Comparison of ENCODE assay signal across 15 cellular contexts in the genomic region with DNA sequence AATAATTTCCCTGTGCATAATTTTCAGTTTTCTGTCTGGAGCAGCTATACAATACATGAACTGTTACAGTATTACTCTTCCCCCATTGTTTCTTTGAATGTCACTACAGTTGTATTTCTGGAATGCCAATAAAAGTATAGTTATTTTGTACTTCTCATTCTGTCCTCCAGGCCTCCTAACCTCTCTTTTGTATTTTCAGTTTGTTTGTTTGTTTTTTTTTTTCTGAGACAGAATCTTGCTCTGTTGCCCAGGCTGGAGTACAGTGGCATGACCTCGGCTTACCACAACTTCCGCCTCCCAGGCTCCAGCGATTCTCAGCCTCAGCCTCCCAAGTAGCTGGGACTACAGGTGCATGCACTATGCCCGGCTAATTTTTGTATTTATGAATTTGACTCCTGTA. TPM values are rescaled to one million over a fixed set of nuclear protein-coding genes. Genes with fewer than 3 reads are reported as not detected.
DNase-seq lines count a peak whose midpoint lies in the region; ATAC-seq and TF ChIP-seq lines count a peak whose summit lies in the region.
"Had no signal": no experiment of that assay in that cellular context is flagged by ENCODE, and none has a peak within 500 bp of the region (broad histone marks: within the 10 kb centered on the region; RNA-seq: fewer than 3 reads in every experiment).

No MANE protein-coding gene starts in this region.

- no peak overlapping the region for H3K4me3 Mint-ChIP-seq in stimulated activated memory B cell treated with anti-CD40 and anti-IgM and Interleukin-4, amounts not matched to agents 10 μg/mL and 1 μg/mL and 100 μg/mL, for 72 hours
- no peak overlapping the region for H3K4me3 Mint-ChIP-seq in activated T-cell treated with anti-CD3 and anti-CD28 coated beads, Interleukin-2, amount 50 U/mL, for 4 hours
- H3K4me3 Mint-ChIP-seq: CD4-positive, alpha-beta memory T cell had no signal

- H3F3A ChIP-seq in SU-DHL-6 (ENCODE audit: insufficient read depth), result peaks cover 10% of the 10 kb centered on the region; the same call in 1 of the 2 replicates

- H3K4me1 Mint-ChIP-seq in stimulated activated memory B cell treated with anti-CD40 and anti-IgM and Interleukin-4, amounts not matched to agents 10 μg/mL and 1 μg/mL and 100 μg/mL, for 72 hours, result peaks cover 15% of the 10 kb centered on the region
- H3K4me1 Mint-ChIP-seq in activated T-cell treated with anti-CD3 and anti-CD28 coated beads, Interleukin-2, amount 50 U/mL, for 4 hours (ENCODE audit: low read depth), result no peaks in the 10 kb centered on the region
- H3K4me1 Mint-ChIP-seq: CD4-positive, alpha-beta memory T cell had no signal

- no peaks in the 10 kb centered on the region for H3K79me2 ChIP-seq in SU-DHL-6 (ENCODE audit: insufficient read depth, low read length)

- H3K4me1 ChIP-seq in HEK293 (ENCODE audit: control insufficient read depth, insufficient read depth, low read length), result peaks cover 6% of the 10 kb centered on the region; the same call in 1 of the 2 replicates
- H3K4me1 ChIP-seq: BE2C had no signal

- no peak for ATAC-seq in stimulated activated memory B cell treated with anti-CD40 and anti-IgM and Interleukin-4, amounts not matched to agents 10 μg/mL and 1 μg/mL and 100 μg/mL, for 72 hours
- ATAC-seq in activated T-cell treated with anti-CD3 and anti-CD28 coated beads, Interleukin-2, amount 50 U/mL, for 4 hours, result no peak

- no peaks in the 10 kb centered on the region for H3K9me2 ChIP-seq in SU-DHL-6 (replicated peaks; ENCODE audit: insufficient read depth, low read length)

- H3K9ac ChIP-seq in SU-DHL-6 (ENCODE audit: low read length), result no peak overlapping the region
- H3K9ac ChIP-seq: GM23248 had no signal

- H3K4me3 ChIP-seq in HEK293 (ENCODE audit: low read depth, low read length) (no peak overlapping the region), SU-DHL-6 (ENCODE audit: insufficient read depth, low read length, poor library complexity, severe bottlenecking) (no peak overlapping the region)
- H3K4me3 ChIP-seq: A549, GM23248 had no signal

- H3K27ac Mint-ChIP-seq in stimulated activated memory B cell treated with anti-CD40 and anti-IgM and Interleukin-4, amounts not matched to agents 10 μg/mL and 1 μg/mL and 100 μg/mL, for 72 hours, result peak overlapping the region; percentile 28

- no peaks in the 10 kb centered on the region for H3K27me3 ChIP-seq in SU-DHL-6 (ENCODE audit: low read length)
- H3K27me3 ChIP-seq: BE2C had no signal

- H2AFZ ChIP-seq in SU-DHL-6 (ENCODE audit: low read depth, low read length, severe bottlenecking), result no peak overlapping the region
- H2AFZ ChIP-seq: GM23248 had no signal

- H3K9me3 ChIP-seq in HEK293 (ENCODE audit: control insufficient read depth, insufficient read depth, low read depth, low read length), result no peaks in the 10 kb centered on the region
- H3K9me3 ChIP-seq in SU-DHL-6 (ENCODE audit: insufficient read depth, low read length), result no peaks in the 10 kb centered on the region
- H3K9me3 ChIP-seq: A549, BE2C had no signal

- no peak for TF ChIP-seq CTCF in HEK293 (tag by site-specific recombination; IDR thresholded peaks at IDR 0.05)
- TF ChIP-seq CTCF in SU-DHL-6 (IDR thresholded peaks at IDR 0.05; ENCODE audit: insufficient read depth, low read length, poor library complexity, severe bottlenecking), result no peak

- no peaks in the 10 kb centered on the region for H3K36me3 Mint-ChIP-seq in stimulated activated memory B cell treated with anti-CD40 and anti-IgM and Interleukin-4, amounts not matched to agents 10 μg/mL and 1 μg/mL and 100 μg/mL, for 72 hours
- H3K36me3 Mint-ChIP-seq in activated T-cell treated with anti-CD3 and anti-CD28 coated beads, Interleukin-2, amount 50 U/mL, for 4 hours (ENCODE audit: insufficient read depth), result no peaks in the 10 kb centered on the region
- H3K36me3 Mint-ChIP-seq: CD4-positive, alpha-beta memory T cell had no signal

- POLR2A ChIA-PET in HEK293 (lab: Yijun Ruan, JAX), result no interaction called here

- H4K20me1 ChIP-seq in SU-DHL-6 (ENCODE audit: low read depth, low read length), result no peaks in the 10 kb centered on the region

- CTCF ChIA-PET in HEK293 (lab: Yijun Ruan, JAX), result interaction anchor here (0.7 to 1.4 kb wide), 3 partner anchors 11 to 286 kb away, joined by 3 to 4 read pairs (median 3); no protein-coding TSS in a partner anchor

- no peaks in the 10 kb centered on the region for H3K9me3 Mint-ChIP-seq in stimulated activated memory B cell treated with anti-CD40 and anti-IgM and Interleukin-4, amounts not matched to agents 10 μg/mL and 1 μg/mL and 100 μg/mL, for 72 hours
- H3K9me3 Mint-ChIP-seq in activated T-cell treated with anti-CD3 and anti-CD28 coated beads, Interleukin-2, amount 50 U/mL, for 4 hours, result no peaks in the 10 kb centered on the region

- no peak overlapping the region for H3K27ac ChIP-seq in HEK293 (ENCODE audit: extremely low read depth, low read depth, low read length)
- 0 out of 2 replicates have a peak overlapping the region, but pooled peaks have one; percentile 16 for H3K27ac ChIP-seq in SU-DHL-6 (ENCODE audit: low read depth, low read length)
- H3K27ac ChIP-seq: A549, C4-2B, GM23248 had no signal

- H3K4me2 ChIP-seq in SU-DHL-6 (ENCODE audit: low read depth, low read length, poor library complexity, severe bottlenecking), result peak overlapping the region; percentile 13
- H3K4me2 ChIP-seq: A549 had no signal

- DNase-seq in NAMALWA (ENCODE audit: low spot score) (peak; percentile 70), HuH-7 (ENCODE audit: low spot score) (no peak)
- no peak for DNase-seq in activated T-cell treated with anti-CD3 and anti-CD28 coated beads, Interleukin-2, amount 50 U/mL, for 4 hours
- no peak for DNase-seq in stimulated activated CD4-positive, alpha-beta T cell treated with anti-CD3 and anti-CD28 coated beads, Interleukin-4, amount 100 ng/mL, for 24 hours
- DNase-seq: BE2C; CD4-positive, alpha-beta memory T cell; DMS79; GF-D8; GM23248; H7 had no signal

- H3K27me3 Mint-ChIP-seq in stimulated activated memory B cell treated with anti-CD40 and anti-IgM and Interleukin-4, amounts not matched to agents 10 μg/mL and 1 μg/mL and 100 μg/mL, for 72 hours, result no peaks in the 10 kb centered on the region
- H3K27me3 Mint-ChIP-seq in activated T-cell treated with anti-CD3 and anti-CD28 coated beads, Interleukin-2, amount 50 U/mL, for 4 hours (ENCODE audit: low read depth), result peaks cover 9% of the 10 kb centered on the region

- H3K36me3 ChIP-seq in HEK293 (ENCODE audit: control insufficient read depth in 2 of 2, insufficient read depth in 1 of 2, low read length in 2 of 2) (no peaks in the 10 kb centered on the region), SU-DHL-6 (ENCODE audit: low read length) (no peaks in the 10 kb centered on the region)
- H3K36me3 ChIP-seq: BE2C had no signal

TF ChIP-seq in HEK293, 187 proteins besides CTCF, POLR2A, EP300 and RAD21:
- TF ChIP-seq ZNF585B (tag by site-specific recombination; IDR thresholded peaks at IDR 0.05), result peak; percentile 51
- TF ChIP-seq SP7 (tag by site-specific recombination; IDR thresholded peaks at IDR 0.05), result no peak
TF ChIP-seq in HEK293: peak in this region for 1.

RNA-seq across cellular contexts. Expression of gene ARID1B, which starts 16.8 kb away (rescaled TPM):
- 10 to 100 TPM; 45.6 to 46.6 (median 46.0) TPM for total RNA-seq in activated T-cell treated with anti-CD3 and anti-CD28 coated beads, Interleukin-2, amount 50 U/mL, for 4 hours
